10 cellular contexts compared by ENCODE assay signal in the genomic region with DNA sequence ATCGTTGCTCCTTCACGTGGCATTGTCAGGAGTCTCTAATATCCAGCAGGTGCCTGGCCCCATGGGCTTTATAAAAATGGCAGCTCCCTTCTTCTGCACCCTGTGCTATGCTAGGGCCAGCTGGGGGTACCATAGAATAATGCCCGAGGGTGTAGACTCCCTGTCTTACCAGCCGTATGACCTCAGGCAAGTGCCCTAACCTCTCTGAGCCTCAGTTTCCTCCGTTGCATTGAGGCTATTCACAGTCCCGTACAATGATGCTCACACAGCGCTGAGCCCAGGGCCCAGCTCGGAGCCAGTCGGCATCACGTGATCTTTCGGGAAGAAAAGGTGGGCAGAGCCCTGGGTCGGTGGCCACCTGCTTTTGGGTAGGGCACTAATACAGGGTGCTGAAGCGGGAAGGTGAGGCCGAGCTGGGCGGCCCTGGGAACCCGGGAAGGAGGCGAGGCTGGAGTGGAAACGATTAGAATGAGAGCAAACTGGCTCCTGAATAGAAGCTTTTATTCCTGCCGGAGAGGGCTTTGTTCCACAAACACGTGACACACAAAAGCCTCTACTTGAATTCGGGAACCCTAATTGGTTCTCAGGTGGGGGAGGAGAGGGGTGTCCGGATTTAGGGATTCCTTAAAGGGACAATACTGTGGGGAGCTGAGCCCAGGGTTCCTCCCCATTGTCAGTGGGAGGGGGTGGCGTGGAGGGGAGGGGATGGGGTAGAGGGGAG. TPM values are rescaled to one million over a fixed set of nuclear protein-coding genes. Genes with fewer than 3 reads are reported as not detected.
DNase-seq lines count a peak whose midpoint lies in the region; ATAC-seq and TF ChIP-seq lines count a peak whose summit lies in the region.
"Had no signal": no experiment of that assay in that cellular context is flagged by ENCODE, and none has a peak within 500 bp of the region (broad histone marks: within the 10 kb centered on the region; RNA-seq: fewer than 3 reads in every experiment).

No MANE protein-coding gene starts in this region.

- no peak overlapping the region for H3K23ac ChIP-seq in IMR-90 (ENCODE audit: low read depth, low read length)

- 11% methylated on average over 3 of the region's 23 CpGs; no CpG with 5 or more reads in 1 of the 2 experiments for WGBS in IMR-90 (ENCODE audit: extremely low coverage in 2 of 2, insufficient read length in 1 of 2), 2 experiments

- no peak overlapping the region for H3K4me2 ChIP-seq in IMR-90 (ENCODE audit: low read depth, low read length)

- POLR2A ChIA-PET in IMR-90 (lab: Charles Lee; ENCODE audit: unreplicated experiment) (no interaction called here), GM10248 (lab: Yijun Ruan, JAX) (no interaction called here)

- no peaks in the 10 kb centered on the region; the same call in 1 of the 2 replicates for H4K20me1 ChIP-seq in IMR-90 (ENCODE audit: insufficient read depth, low read length)

- H2AFZ ChIP-seq in IMR-90 (replicated peaks; ENCODE audit: low read length, poor library complexity) = peak overlapping the region; percentile 41

- no peak for DNase-seq in IMR-90
- DNase-seq in NCI-H69 (lab: John Stamatoyannopoulos, UW) = peak; percentile 92
- DNase-seq in iPS DF 19.7 (ENCODE audit: low read depth, low spot score) = peak; percentile 97
- no peak for DNase-seq in retinal pigment epithelial cell (ENCODE audit: low read depth)
- no peak for DNase-seq in brain microvascular endothelial cell
- DNase-seq in GM10248 (ENCODE audit: extremely low spot score) = no peak
- DNase-seq in NCI-H524 treated with DMSO at 0.1 percent for 48 hours (lab: John Stamatoyannopoulos, UW) = no peak
- DNase-seq: cerebellar nuclear complex, pancreas had no signal

- H2BK5ac ChIP-seq in IMR-90 (ENCODE audit: low read depth, low read length, poor library complexity, severe bottlenecking) = no peak overlapping the region

- CTCF ChIA-PET in IMR-90 (lab: Yijun Ruan, JAX) (no interaction called here), GM10248 (lab: Yijun Ruan, JAX) (interaction anchor here (0.9 kb wide), 1 partner anchor 22 kb away, joined by 4 read pairs; no protein-coding TSS in a partner anchor)

- ATAC-seq in IMR-90 (ENCODE audit: low read depth) = no peak
- ATAC-seq: pancreas had no signal

- no peak overlapping the region for H2BK120ac ChIP-seq in IMR-90 (ENCODE audit: low read depth, low read length)

- no peak overlapping the region for H2BK20ac ChIP-seq in IMR-90 (ENCODE audit: low read depth, low read length)

- H4K91ac ChIP-seq in IMR-90 (ENCODE audit: insufficient read depth, low read depth, low read length) = no peak overlapping the region

- intact Hi-C loops in IMR-90 (cut with micrococcal nuclease) = no loop called here

- H3K79me1 ChIP-seq in IMR-90 (ENCODE audit: low read depth in 1 of 2, low read length in 2 of 2) = no peaks in the 10 kb centered on the region

- no TSS peak for BruUV-seq in IMR-90 (replicated peaks; lab: Mats Ljungman, UMichigan)

- no peak overlapping the region for H2AK9ac ChIP-seq in IMR-90 (replicated peaks; ENCODE audit: low read depth, low read length, poor library complexity)

- no peaks in the 10 kb centered on the region for H3K36me3 ChIP-seq in IMR-90 (ENCODE audit: control insufficient read depth, insufficient read depth, low read length)
- no peaks in the 10 kb centered on the region for H3K36me3 ChIP-seq in brain microvascular endothelial cell (replicated peaks)
- H3K36me3 ChIP-seq: pancreas had no signal

- no peak overlapping the region for H2BK15ac ChIP-seq in IMR-90 (ENCODE audit: low read depth, low read length)

- H3K56ac ChIP-seq in IMR-90 (ENCODE audit: extremely low read depth, insufficient read depth, low read length) = no peak overlapping the region

- in situ Hi-C loops in IMR-90 (cut with MboI; ENCODE audit: low sequenced_read_pairs) = no loop called here
- in situ Hi-C loops in brain microvascular endothelial cell (cut with HindIII; ENCODE audit: low pct_ligation_motif_present, low sequenced_read_pairs) = no loop called here

- H3K27ac ChIP-seq in IMR-90 (ENCODE audit: insufficient read depth, low read length) = no peak overlapping the region
- no peak overlapping the region for H3K27ac ChIP-seq in brain microvascular endothelial cell
- H3K27ac ChIP-seq: pancreas had no signal

- TF ChIP-seq CTCF in IMR-90 (conservative IDR thresholded peaks at IDR 0.05; ENCODE audit: low read depth, low read length) (no peak), retinal pigment epithelial cell (conservative IDR thresholded peaks at IDR 0.05; ENCODE audit: low read depth, low read length) (no peak), brain microvascular endothelial cell (IDR thresholded peaks at IDR 0.05; ENCODE audit: low read depth, low read length, missing control alignments) (no peak), GM10248 (IDR thresholded peaks at IDR 0.05; ENCODE audit: control extremely low read depth, extremely low read depth, low read depth, missing control alignments) (no peak)

- H3K9ac ChIP-seq in IMR-90 (ENCODE audit: low read depth, low read length) = no peak overlapping the region

- H3K18ac ChIP-seq in IMR-90 (ENCODE audit: low read depth, low read length) = no peak overlapping the region

- H3K14ac ChIP-seq in IMR-90 (replicated peaks; ENCODE audit: low read depth, low read length) = no peak overlapping the region

- H3K4me1 ChIP-seq in IMR-90 (ENCODE audit: control insufficient read depth, insufficient read depth, low read length) = no peaks in the 10 kb centered on the region

- H3K9me3 ChIP-seq in IMR-90 (ENCODE audit: control insufficient read depth, insufficient read depth, low read length) = no peaks in the 10 kb centered on the region
- H3K9me3 ChIP-seq: pancreas had no signal

- H3K4me3 ChIP-seq in IMR-90 (ENCODE audit: insufficient read depth, low read depth, low read length) = no peak overlapping the region
- peak overlapping the region; percentile 2 for H3K4me3 ChIP-seq in retinal pigment epithelial cell (ENCODE audit: low read length)
- H3K4me3 ChIP-seq in brain microvascular endothelial cell (ENCODE audit: low read depth, low read length) = no peak overlapping the region
- H3K4me3 ChIP-seq: pancreas had no signal

- no peak overlapping the region for H2AK5ac ChIP-seq in IMR-90 (ENCODE audit: low read depth, low read length)

- no peak for TF ChIP-seq RAD21 in IMR-90 (IDR thresholded peaks at IDR 0.05; ENCODE audit: low read length)

- H3K9me1 ChIP-seq in IMR-90 (ENCODE audit: insufficient read depth, low read length) = no peaks in the 10 kb centered on the region

- H3K27me3 ChIP-seq in IMR-90 (ENCODE audit: control insufficient read depth, insufficient read depth, low read length) (peaks cover 44% of the 10 kb centered on the region), brain microvascular endothelial cell (replicated peaks) (peaks cover 15% of the 10 kb centered on the region)
- H3K27me3 ChIP-seq: pancreas had no signal

- no peak for TF ChIP-seq POLR2A in IMR-90 (IDR thresholded peaks at IDR 0.05; ENCODE audit: low read depth, low read length)

- H3K4ac ChIP-seq in IMR-90 (ENCODE audit: low read depth, low read length) = no peak overlapping the region

- H4K8ac ChIP-seq in IMR-90 (ENCODE audit: low read depth in 2 of 2, low read length in 2 of 2) = no peak overlapping the region

- no peak overlapping the region for H4K5ac ChIP-seq in IMR-90 (ENCODE audit: low read depth, low read length)

- dilution Hi-C loops in IMR-90 (cut with HindIII; ENCODE audit: low sequenced_read_pairs, unreplicated experiment) = no loop called here

TF ChIP-seq in IMR-90, 13 proteins besides CTCF, POLR2A, EP300 and RAD21:
- no peak for TF ChIP-seq SMC3 (IDR thresholded peaks at IDR 0.05; ENCODE audit: low read depth, low read length)
- TF ChIP-seq FOS (IDR thresholded peaks at IDR 0.05; ENCODE audit: low read depth, low read length) = no peak
- TF ChIP-seq, protein P1, sequence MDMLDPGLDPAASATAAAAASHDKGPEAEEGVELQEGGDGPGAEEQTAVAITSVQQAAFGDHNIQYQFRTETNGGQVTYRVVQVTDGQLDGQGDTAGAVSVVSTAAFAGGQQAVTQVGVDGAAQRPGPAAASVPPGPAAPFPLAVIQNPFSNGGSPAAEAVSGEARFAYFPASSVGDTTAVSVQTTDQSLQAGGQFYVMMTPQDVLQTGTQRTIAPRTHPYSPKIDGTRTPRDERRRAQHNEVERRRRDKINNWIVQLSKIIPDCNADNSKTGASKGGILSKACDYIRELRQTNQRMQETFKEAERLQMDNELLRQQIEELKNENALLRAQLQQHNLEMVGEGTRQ (IDR thresholded peaks at IDR 0.05; ENCODE audit: low read depth, low read length) = peak; percentile 28

RNA-seq across cellular contexts. Expression of a gene that starts 19.9 kb away (rescaled TPM):
- total RNA-seq in IMR-90 (2012; rRNA removed) = not detected in 2 replicates
- not detected in 2 replicates for polyA plus RNA-seq in IMR-90 (2012; rRNA removed)
- not detected in 2 replicates for polyA plus RNA-seq in IMR-90 (2012; cell fraction: cytosol; rRNA removed)
- not detected in 2 replicates for polyA plus RNA-seq in IMR-90 (2012; cell fraction: nucleus; rRNA removed; ENCODE audit: low replicate concordance)
- total RNA-seq: glomerular endothelial cell had no signal

RNA-seq across cellular contexts. Expression of a gene that starts 49.0 kb away (rescaled TPM):
- 339 and 396 TPM in 2 replicates for total RNA-seq in IMR-90 (2012; rRNA removed)
- 541 and 664 TPM in 2 replicates for polyA plus RNA-seq in IMR-90 (2012; rRNA removed)
- 1,474 and 2,112 TPM in 2 replicates for polyA plus RNA-seq in IMR-90 (2012; cell fraction: cytosol; rRNA removed)
- polyA plus RNA-seq in IMR-90 (2012; cell fraction: nucleus; rRNA removed; ENCODE audit: low replicate concordance) = 252 and 454 TPM in 2 replicates

RNA-seq across cellular contexts. Expression of a gene that starts 57.3 kb away (rescaled TPM):
- 19.2 and 45.5 TPM in 2 replicates for total RNA-seq in IMR-90 (2012; rRNA removed)
- 23.2 and 32.3 TPM in 2 replicates for polyA plus RNA-seq in IMR-90 (2012; rRNA removed)
- 5.8 and 6.9 TPM in 2 replicates for polyA plus RNA-seq in IMR-90 (2012; cell fraction: cytosol; rRNA removed)
- polyA plus RNA-seq in IMR-90 (2012; cell fraction: nucleus; rRNA removed; ENCODE audit: low replicate concordance) = 1.6 and 10.6 TPM in 2 replicates

RNA-seq across cellular contexts. Expression of a gene that starts 57.4 kb away (rescaled TPM):
- 15.6 and 16.5 TPM in 2 replicates for total RNA-seq in IMR-90 (2012; rRNA removed)
- polyA plus RNA-seq in IMR-90 (2012; rRNA removed) = 7.6 and 8.7 TPM in 2 replicates
- 3.9 and 5.5 TPM in 2 replicates for polyA plus RNA-seq in IMR-90 (2012; cell fraction: cytosol; rRNA removed)
- polyA plus RNA-seq in IMR-90 (2012; cell fraction: nucleus; rRNA removed; ENCODE audit: low replicate concordance) = 5.0 and 12.8 TPM in 2 replicates

Comparison
In these comparisons a context has a peak if more than half of its experiments do, and no peak if none do; other contexts are left out.
1. DNase-seq: peak in NCI-H69 (single experiment) and iPS DF 19.7 (single experiment); none in IMR-90 (single experiment), retinal pigment epithelial cell (single experiment), brain microvascular endothelial cell (single experiment), GM10248 (single experiment) and NCI-H524 treated with DMSO at 0.1 percent for 48 hours (single experiment).